Comparison of ENCODE assay signal across 8 cellular contexts in the genomic region with DNA sequence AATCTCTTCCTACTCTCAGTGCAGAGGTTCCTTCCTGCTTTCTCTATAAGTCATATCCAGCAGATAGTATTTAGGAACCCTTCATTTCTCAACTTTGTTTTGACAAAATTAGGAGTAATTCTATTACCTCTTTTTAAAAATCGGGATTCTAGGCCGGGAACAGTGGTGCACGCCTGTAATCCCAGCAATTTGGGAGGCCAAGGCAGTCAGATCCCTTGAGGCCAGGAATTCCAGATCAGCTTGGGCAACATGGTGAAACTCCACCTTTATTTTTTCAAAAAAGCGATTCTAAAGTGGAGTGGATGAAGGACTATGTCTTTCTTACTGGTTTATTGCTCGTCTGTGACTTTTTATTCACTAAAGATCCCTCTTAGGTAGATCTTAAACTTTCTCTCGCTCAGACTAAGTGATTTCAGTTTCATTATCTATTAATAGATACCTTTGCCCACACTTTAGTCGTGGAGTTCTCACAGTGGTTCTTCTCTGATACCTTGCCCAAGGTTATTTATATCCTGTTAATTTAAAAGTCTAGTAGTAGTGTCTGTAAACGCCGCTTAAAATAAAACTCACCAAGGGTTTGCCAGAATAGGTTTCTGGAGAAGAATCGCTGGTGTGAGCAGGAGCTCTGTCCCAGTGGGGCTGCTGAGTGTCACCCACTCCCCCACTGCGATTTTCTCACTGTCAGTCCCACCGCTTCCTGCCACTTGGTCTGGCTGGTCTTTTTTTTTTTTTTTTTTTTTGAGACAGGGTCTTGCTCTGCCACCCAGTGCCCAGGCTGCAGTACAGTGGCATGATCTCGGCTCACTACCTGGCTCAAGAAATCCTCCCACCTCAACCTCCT. TPM values are rescaled to one million over a fixed set of nuclear protein-coding genes. Genes with fewer than 3 reads are reported as not detected.
DNase-seq lines count a peak whose midpoint lies in the region; ATAC-seq lines count a peak whose summit lies in the region.

No MANE protein-coding gene starts in this region.

- peak; percentile 85 for ATAC-seq in CD4-positive, CD25-positive, alpha-beta regulatory T cell (ENCODE audit: low read depth in 2 of 2)
- peak; percentile 69 for ATAC-seq in GM21360 (IDR thresholded peaks at IDR 0.05; ENCODE audit: unreplicated experiment)
- peak; percentile 85 for ATAC-seq in stimulated activated effector memory CD8-positive, alpha-beta T cell treated with anti-CD3 and anti-CD28 coated beads, Interleukin-12 subunit alpha, Interleukin-12 subunit beta, amount 100 ng/mL, for 72 hours

- peak overlapping the region; percentile 85 to 98 (median 93) for H3K27ac Mint-ChIP-seq in CD4-positive, CD25-positive, alpha-beta regulatory T cell
- H3K27ac Mint-ChIP-seq in stimulated activated effector memory CD8-positive, alpha-beta T cell treated with anti-CD3 and anti-CD28 coated beads, Interleukin-12 subunit alpha, Interleukin-12 subunit beta, amount 100 ng/mL, for 72 hours: peak overlapping the region; percentile 89

- peak overlapping the region; percentile 40 to 92 (median 84) for H3K4me3 Mint-ChIP-seq in CD4-positive, CD25-positive, alpha-beta regulatory T cell
- peak overlapping the region; percentile 74 for H3K4me3 Mint-ChIP-seq in stimulated activated effector memory CD8-positive, alpha-beta T cell treated with anti-CD3 and anti-CD28 coated beads, Interleukin-12 subunit alpha, Interleukin-12 subunit beta, amount 100 ng/mL, for 72 hours

- DNase-seq in CD4-positive, CD25-positive, alpha-beta regulatory T cell: peak in 2 of 3 donors; percentile 60 to 82
- peak; percentile 57 for DNase-seq in Jurkat, Clone E6-1 (ENCODE audit: low read depth, low spot score)
- DNase-seq in central memory CD4-positive, alpha-beta T cell: peak; percentile 38
- DNase-seq in stimulated activated effector memory CD8-positive, alpha-beta T cell treated with anti-CD3 and anti-CD28 coated beads, Interleukin-12 subunit alpha, Interleukin-12 subunit beta, amount 100 ng/mL, for 72 hours (ENCODE audit: low spot score in 2 of 2): no peak
- DNase-seq in NCI-H1694 treated with DMSO at 0.1 percent for 48 hours (lab: John Stamatoyannopoulos, UW) (no peak), NCI-H345 treated with DMSO at 0.1 percent for 48 hours (lab: John Stamatoyannopoulos, UW; ENCODE audit: unreplicated experiment) (no peak), posterior vena cava (ENCODE audit: low spot score) (no peak)

- no peaks in the 10 kb centered on the region for H3K9me3 Mint-ChIP-seq in CD4-positive, CD25-positive, alpha-beta regulatory T cell
- no peaks in the 10 kb centered on the region for H3K9me3 Mint-ChIP-seq in stimulated activated effector memory CD8-positive, alpha-beta T cell treated with anti-CD3 and anti-CD28 coated beads, Interleukin-12 subunit alpha, Interleukin-12 subunit beta, amount 100 ng/mL, for 72 hours

- no peaks in the 10 kb centered on the region for H3K27me3 Mint-ChIP-seq in CD4-positive, CD25-positive, alpha-beta regulatory T cell

- no peaks in the 10 kb centered on the region for H3K36me3 Mint-ChIP-seq in CD4-positive, CD25-positive, alpha-beta regulatory T cell
- no peaks in the 10 kb centered on the region for H3K36me3 Mint-ChIP-seq in stimulated activated effector memory CD8-positive, alpha-beta T cell treated with anti-CD3 and anti-CD28 coated beads, Interleukin-12 subunit alpha, Interleukin-12 subunit beta, amount 100 ng/mL, for 72 hours

- H3K9me3 ChIP-seq in CD4-positive, CD25-positive, alpha-beta regulatory T cell (ENCODE audit: control insufficient read depth in 2 of 2, low read length in 2 of 2): no peaks in the 10 kb centered on the region

- H3K27ac ChIP-seq in CD4-positive, CD25-positive, alpha-beta regulatory T cell (ENCODE audit: insufficient read depth, low read length, poor library complexity, severe bottlenecking): peak overlapping the region; percentile 80

- no peaks in the 10 kb centered on the region for H3K27me3 ChIP-seq in CD4-positive, CD25-positive, alpha-beta regulatory T cell (ENCODE audit: control insufficient read depth, insufficient read depth, low read length)

- intact Hi-C loops in posterior vena cava (cut with DNase I): no loop called here

- peaks cover 24% of the 10 kb centered on the region for H3K4me1 ChIP-seq in CD4-positive, CD25-positive, alpha-beta regulatory T cell (ENCODE audit: control insufficient read depth, insufficient read depth, low read length, poor library complexity, severe bottlenecking)

- peaks cover 11 to 40% (median 21%) of the 10 kb centered on the region in 4 donors for H3K4me1 Mint-ChIP-seq in CD4-positive, CD25-positive, alpha-beta regulatory T cell
- peaks cover 18% of the 10 kb centered on the region for H3K4me1 Mint-ChIP-seq in stimulated activated effector memory CD8-positive, alpha-beta T cell treated with anti-CD3 and anti-CD28 coated beads, Interleukin-12 subunit alpha, Interleukin-12 subunit beta, amount 100 ng/mL, for 72 hours

- H3K36me3 ChIP-seq in CD4-positive, CD25-positive, alpha-beta regulatory T cell (ENCODE audit: control insufficient read depth, insufficient read depth, low read length): no peaks in the 10 kb centered on the region

- peak overlapping the region; percentile 84 for H3K4me3 ChIP-seq in CD4-positive, CD25-positive, alpha-beta regulatory T cell (ENCODE audit: low read depth, low read length)
- H3K4me3 ChIP-seq in Jurkat, Clone E6-1 (ENCODE audit: low read length): peak overlapping the region; percentile 43

RNA-seq across cellular contexts. Expression of a gene that starts 27.0 kb away (rescaled TPM):
- total RNA-seq in CD4-positive, CD25-positive, alpha-beta regulatory T cell: 86.4 TPM
- polyA plus RNA-seq in CD4-positive, CD25-positive, alpha-beta regulatory T cell: 10 to 100 TPM; 35.5 to 48.4 (median 40.1) TPM
- polyA plus RNA-seq in Jurkat, Clone E6-1 (2012; ENCODE audit: insufficient read depth, insufficient read length): 31.0 TPM
- total RNA-seq in posterior vena cava: 10 to 100 TPM; 11.4 to 12.0 TPM

Comparison
In these comparisons a context has a peak if more than half of its experiments do, and no peak if none do; other contexts are left out.
1. DNase-seq: peak in CD4-positive, CD25-positive, alpha-beta regulatory T cell (2 of 3), Jurkat, Clone E6-1 (single experiment) and central memory CD4-positive, alpha-beta T cell (single experiment); none in stimulated activated effector memory CD8-positive, alpha-beta T cell treated with anti-CD3 and anti-CD28 coated beads, Interleukin-12 subunit alpha, Interleukin-12 subunit beta, amount 100 ng/mL, for 72 hours (0 of 2), NCI-H1694 treated with DMSO at 0.1 percent for 48 hours (single experiment), NCI-H345 treated with DMSO at 0.1 percent for 48 hours (single experiment) and posterior vena cava (single experiment).
2. Peak in every context shown above with its lines, with median percentiles within 50 percentile points of each other: ATAC-seq.